18 cellular contexts compared by ENCODE assay signal in the genomic region with DNA sequence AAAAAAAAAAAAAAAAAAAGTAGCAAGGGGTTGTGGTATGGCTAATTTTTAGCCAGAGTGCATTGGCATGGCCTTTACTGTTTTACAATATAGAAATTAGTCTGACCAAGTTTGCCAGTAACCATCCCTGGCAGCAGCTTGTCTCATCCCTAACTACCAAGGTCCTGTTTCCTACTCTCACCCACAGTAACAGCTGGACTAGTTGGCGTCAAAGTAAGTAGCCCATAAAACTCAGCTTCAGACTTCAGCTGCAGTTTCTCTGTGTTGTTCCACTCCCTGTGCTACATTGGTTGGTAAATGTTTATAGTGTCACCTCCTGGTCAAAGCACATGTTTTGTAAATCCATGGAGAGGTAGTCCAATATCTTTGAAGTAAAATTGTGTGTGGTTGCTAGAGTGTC.
A peak's percentile ranks its signal among the peaks of the same experiment; 100 is the strongest.
DNase-seq lines count a peak whose midpoint lies in the region; ATAC-seq and TF ChIP-seq lines count a peak whose summit lies in the region.
"Had no signal": no experiment of that assay in that cellular context is flagged by ENCODE, and none has a peak within 500 bp of the region (broad histone marks: within the 10 kb centered on the region; RNA-seq: fewer than 3 reads in every experiment).

No MANE protein-coding gene starts in this region.

- H3K9me3 ChIP-seq in hepatocyte (ENCODE audit: low read depth) (no peaks in the 10 kb centered on the region), breast epithelium (no peaks in the 10 kb centered on the region), left lung (no peaks in the 10 kb centered on the region)
- H3K9me3 ChIP-seq: ascending aorta, BLaER1, upper lobe of left lung had no signal

- H3K36me3 ChIP-seq in hepatocyte (replicated peaks; ENCODE audit: insufficient read depth, low read depth) = no peaks in the 10 kb centered on the region
- no peaks in the 10 kb centered on the region for H3K36me3 ChIP-seq in breast epithelium
- no peaks in the 10 kb centered on the region for H3K36me3 ChIP-seq in left lung
- H3K36me3 ChIP-seq: ascending aorta, BLaER1, upper lobe of left lung had no signal

- no peaks in the 10 kb centered on the region for H4K20me1 ChIP-seq in hepatocyte (ENCODE audit: insufficient read depth, poor library complexity, severe bottlenecking)
- H4K20me1 ChIP-seq: BLaER1 had no signal

- no peak overlapping the region for H3K4me2 ChIP-seq in hepatocyte
- H3K4me2 ChIP-seq: BLaER1 had no signal

- H3K27me3 ChIP-seq in hepatocyte = no peaks in the 10 kb centered on the region
- no peaks in the 10 kb centered on the region for H3K27me3 ChIP-seq in breast epithelium
- no peaks in the 10 kb centered on the region for H3K27me3 ChIP-seq in left lung
- H3K27me3 ChIP-seq: ascending aorta, BLaER1, upper lobe of left lung had no signal

- H3K9me2 ChIP-seq in hepatocyte (replicated peaks; ENCODE audit: insufficient read depth) = no peaks in the 10 kb centered on the region

- H3K4me3 ChIP-seq in hepatocyte (no peak overlapping the region), breast epithelium (no peak overlapping the region), left lung (no peak overlapping the region)
- H3K4me3 ChIP-seq: ascending aorta, BLaER1, lung, upper lobe of left lung had no signal

- H3K79me2 ChIP-seq in hepatocyte = no peaks in the 10 kb centered on the region

- WGBS in hepatocyte (ENCODE audit: low lambda C conversion rate, missing lambda C conversion rate) = 68% methylated on average over 1 of the region's 1 CpG

- DNase-seq in HT-29 (ENCODE audit: low spot score) = peak; percentile 37
- DNase-seq in hepatocyte (ENCODE audit: low spot score) = no peak
- no peak for DNase-seq in activated CD4-positive, alpha-beta T cell treated with anti-CD3 and anti-CD28 coated beads, Interleukin-2, amount 50 U/mL, for 4 hours
- DNase-seq in breast epithelium (ENCODE audit: low spot score in 2 of 2) = no peak
- DNase-seq in left lung = no peak
- DNase-seq: activated CD4-positive, alpha-beta T cell treated with anti-CD3 and anti-CD28 coated beads, Interleukin-2, amount 50 U/mL, for 48 hours; dermis blood vessel endothelial cell; NCI-H2107; right cardiac atrium; SHP77; stimulated activated CD4-positive, alpha-beta T cell treated with anti-CD3 and anti-CD28 coated beads, Interleukin-4, amount 100 ng/mL, for 1 hour; upper lobe of left lung had no signal

- intact Hi-C loops in breast epithelium (cut with DNase I; ENCODE audit: low total_unique reads) (no loop called here), left lung (cut with DNase I) (no loop called here)

- no peaks in the 10 kb centered on the region for H3K4me1 ChIP-seq in hepatocyte (ENCODE audit: insufficient read depth)
- H3K4me1 ChIP-seq in breast epithelium = no peaks in the 10 kb centered on the region
- no peaks in the 10 kb centered on the region for H3K4me1 ChIP-seq in left lung
- H3K4me1 ChIP-seq: ascending aorta, BLaER1, upper lobe of left lung had no signal

- H3K27ac ChIP-seq in hepatocyte (no peak overlapping the region), breast epithelium (no peak overlapping the region), left lung (no peak overlapping the region)
- H3K27ac ChIP-seq: ascending aorta, BLaER1, upper lobe of left lung had no signal

- no peak overlapping the region for H2AFZ ChIP-seq in hepatocyte

- TF ChIP-seq CTCF in hepatocyte (IDR thresholded peaks at IDR 0.05; ENCODE audit: poor library complexity) (peak; percentile 17), breast epithelium (IDR thresholded peaks at IDR 0.05) (no peak), left lung (IDR thresholded peaks at IDR 0.05) (no peak)

- no peak for TF ChIP-seq POLR2A in breast epithelium (IDR thresholded peaks at IDR 0.05)

- ATAC-seq in GM18508 (IDR thresholded peaks at IDR 0.05; ENCODE audit: insufficient read depth, unreplicated experiment) (peak; percentile 29), GM21529 (IDR thresholded peaks at IDR 0.05; ENCODE audit: unreplicated experiment) (peak; percentile 39), left lung (no peak), HG03457 (IDR thresholded peaks at IDR 0.05; ENCODE audit: unreplicated experiment) (no peak)
- ATAC-seq: right cardiac atrium had no signal

Comparison
In these comparisons a context has a peak if more than half of its experiments do, and no peak if none do; other contexts are left out.
1. ATAC-seq: peak in GM18508 (single experiment) and GM21529 (single experiment); none in left lung (single experiment) and HG03457 (single experiment).